ENCODE assay signal across 26 cellular contexts in genomic region chr20:34172926-34173325, GRCh38.
DNase-seq lines count a peak whose midpoint lies in the region; ATAC-seq, FAIRE-seq and TF ChIP-seq lines count a peak whose summit lies in the region.
"Had no signal": no experiment of that assay in that cellular context is flagged by ENCODE, and none has a peak within 500 bp of the region (broad histone marks: within the 10 kb centered on the region; RNA-seq: fewer than 3 reads in every experiment).

No MANE protein-coding gene starts in this region.

- H3K9ac ChIP-seq in K562 (ENCODE audit: insufficient read depth in 1 of 2, low read depth in 2 of 2, low read length in 2 of 2): no peak overlapping the region
- H3K9ac ChIP-seq: BLaER1 had no signal

- H2AFZ ChIP-seq in K562 (ENCODE audit: low read depth, low read length): no peak overlapping the region

- CTCF ChIA-PET in K562 (lab: Yijun Ruan, JAX; ENCODE audit: low intra/inter-chr PET ratio): no interaction called here

- POLR2A ChIA-PET in K562 (lab: Yijun Ruan, JAX): interaction anchor here (0.6 kb wide), 1 partner anchor 494 kb away, joined by 3 read pairs; no protein-coding TSS in a partner anchor

- no peak overlapping the region for H3K4me2 ChIP-seq in K562 (ENCODE audit: insufficient read depth, low read length)
- H3K4me2 ChIP-seq: BLaER1 had no signal

- no TSS peak for BruUV-seq in K562 (replicated peaks; lab: Mats Ljungman, UMichigan)

- TF ChIP-seq RAD21 in K562 (CRISPR knock-in tag; conservative IDR thresholded peaks at IDR 0.05 in 1 of 2, IDR thresholded peaks at IDR 0.05 in 1 of 2): no peak

- H3K4me3 ChIP-seq in cardiac muscle cell (no peak overlapping the region), right cardiac atrium (ENCODE audit: low read length) (no peak overlapping the region), K562 (no peak overlapping the region), left lung (no peak overlapping the region)
- H3K4me3 ChIP-seq: BLaER1, GM12878 had no signal

- H4K20me1 ChIP-seq in K562 (replicated peaks; ENCODE audit: control insufficient read depth, insufficient read depth, low read length): no peaks in the 10 kb centered on the region
- H4K20me1 ChIP-seq: BLaER1 had no signal

- TF ChIP-seq CTCF in cardiac muscle cell (IDR thresholded peaks at IDR 0.05; ENCODE audit: low read depth, low read length) (no peak), K562 (IDR thresholded peaks at IDR 0.05 in 2 of 3, conservative IDR thresholded peaks at IDR 0.05 in 1 of 3; ENCODE audit: insufficient read depth in 2 of 3, low read depth in 1 of 3, low read length in 3 of 3) (no peak), left lung (IDR thresholded peaks at IDR 0.05) (no peak)

- intact Hi-C loops in right cardiac atrium (cut with DNase I) (no loop called here), K562 (cut with micrococcal nuclease) (no loop called here), left lung (cut with DNase I) (no loop called here)

- no peak for TF ChIP-seq POLR2A in K562 (conservative IDR thresholded peaks at IDR 0.05)

- H3K27ac ChIP-seq in cardiac muscle cell: peak overlapping the region; percentile 29
- H3K27ac ChIP-seq in right cardiac atrium (ENCODE audit: low read length): no peak overlapping the region
- H3K27ac ChIP-seq in K562 (ENCODE audit: extremely low read depth, low read depth, low read length): no peak overlapping the region
- H3K27ac ChIP-seq in left lung: no peak overlapping the region
- H3K27ac ChIP-seq: BLaER1 had no signal

- H3K27me3 ChIP-seq in cardiac muscle cell: no peaks in the 10 kb centered on the region
- H3K27me3 ChIP-seq in right cardiac atrium (ENCODE audit: control insufficient read depth, insufficient read depth): no peaks in the 10 kb centered on the region
- H3K27me3 ChIP-seq in K562 (ENCODE audit: control insufficient read depth in 2 of 2, insufficient read depth in 2 of 2, low read length in 2 of 2): no peaks in the 10 kb centered on the region
- H3K27me3 ChIP-seq in left lung: no peaks in the 10 kb centered on the region
- H3K27me3 ChIP-seq: BE2C, BLaER1 had no signal

- ATAC-seq in right cardiac atrium: no peak
- ATAC-seq in K562: no peak
- no peak for ATAC-seq in left lung
- ATAC-seq: GM12878 had no signal

- peaks cover 35% of the 10 kb centered on the region for H3K4me1 ChIP-seq in cardiac muscle cell (ENCODE audit: low read depth)
- no peaks in the 10 kb centered on the region for H3K4me1 ChIP-seq in right cardiac atrium (ENCODE audit: control insufficient read depth, insufficient read depth, low read length)
- H3K4me1 ChIP-seq in K562 (replicated peaks in 1 of 2; ENCODE audit: control insufficient read depth in 2 of 2, insufficient read depth in 2 of 2, low read length in 2 of 2): no peaks in the 10 kb centered on the region
- H3K4me1 ChIP-seq in left lung: no peaks in the 10 kb centered on the region

- DNase-seq in cardiac muscle cell (ENCODE audit: low read depth in 1 of 2, low spot score in 1 of 2): no peak
- DNase-seq in right cardiac atrium: no peak
- peak; percentile 42 for DNase-seq in MV-4-11 (lab: John Stamatoyannopoulos, UW)
- DNase-seq in K562 (ENCODE audit: extremely low read depth in 1 of 4, low spot score in 3 of 4): no peak
- no peak for DNase-seq in activated CD4-positive, alpha-beta T cell treated with anti-CD3 and anti-CD28 coated beads, Interleukin-2, amount 50 U/mL, for 48 hours
- no peak for DNase-seq in left lung
- DNase-seq: 8988T; ACHN; BE2C; C1 segment of cervical spinal cord; CD4-positive, alpha-beta memory T cell; CD4-positive, CD25-positive, alpha-beta regulatory T cell; CD8-positive, alpha-beta memory T cell; COR-L47; DMS 273 treated with DMSO at 0.1 percent for 48 hours; DMS153; DMS53; DMS79; DND-41; EL; GDM1 had no signal

- H3K9me3 ChIP-seq in cardiac muscle cell (ENCODE audit: low read depth): no peaks in the 10 kb centered on the region
- H3K9me3 ChIP-seq in right cardiac atrium (ENCODE audit: control insufficient read depth, low read length): no peaks in the 10 kb centered on the region
- no peaks in the 10 kb centered on the region for H3K9me3 ChIP-seq in K562 (replicated peaks; ENCODE audit: control insufficient read depth, insufficient read depth, low read depth, low read length)
- no peaks in the 10 kb centered on the region for H3K9me3 ChIP-seq in left lung
- H3K9me3 ChIP-seq: BLaER1 had no signal

- TF ChIP-seq EP300 in K562 (IDR thresholded peaks at IDR 0.05; ENCODE audit: low read length): no peak

- no peaks in the 10 kb centered on the region for H3K36me3 ChIP-seq in cardiac muscle cell
- no peaks in the 10 kb centered on the region for H3K36me3 ChIP-seq in K562 (ENCODE audit: control insufficient read depth, insufficient read depth, low read length)
- no peaks in the 10 kb centered on the region for H3K36me3 ChIP-seq in left lung
- H3K36me3 ChIP-seq: BE2C, BLaER1 had no signal

- in situ Hi-C loops in K562 (cut with MboI): no loop called here

- WGBS in right cardiac atrium: 61% methylated on average over 2 of the region's 2 CpGs
- WGBS in K562 (ENCODE audit: insufficient coverage, low coverage, missing lambda C conversion rate): 27% methylated on average over 2 of the region's 2 CpGs

- FAIRE-seq in K562 (lab: Jason Lieb, UNC): no peak
- FAIRE-seq: A204.1, GM12878, GM12892, GM18507 had no signal

- no peaks in the 10 kb centered on the region for H3K79me2 ChIP-seq in K562 (ENCODE audit: control insufficient read depth, insufficient read depth, low read length)

- H3K9me1 ChIP-seq in K562 (ENCODE audit: control insufficient read depth, insufficient read depth, low read length): no peaks in the 10 kb centered on the region

TF ChIP-seq in K562, 482 proteins besides CTCF, POLR2A, EP300 and RAD21:
- TF ChIP-seq SPI1 (IDR thresholded peaks at IDR 0.05; ENCODE audit: borderline replicate concordance, low read depth, low read length) (peak; percentile 26; the same call in 1 of the 2 replicates), ZNF766 (CRISPR knock-in tag; conservative IDR thresholded peaks at IDR 0.05) (peak; percentile 86), CREB3 (tag; conservative IDR thresholded peaks at IDR 0.05; ENCODE audit: low read depth) (no peak), MEIS2 (IDR thresholded peaks at IDR 0.05; ENCODE audit: partially characterized antibody) (peak; percentile 60)
